1 cellular context compared by ENCODE assay signal in genomic region chr19:16514383-16515019, GRCh38.
TF ChIP-seq lines count a peak whose summit lies in the region.

No MANE protein-coding gene starts in this region.

TF ChIP-seq in Ishikawa, 13 proteins besides CTCF, POLR2A, EP300 and RAD21 (continued from another document):
- TF ChIP-seq REST (IDR thresholded peaks at IDR 0.05; ENCODE audit: low read depth) (no peak), YY1 (IDR thresholded peaks at IDR 0.05; ENCODE audit: low read depth) (no peak), TEAD4 (IDR thresholded peaks at IDR 0.05) (no peak), TAF1 (IDR thresholded peaks at IDR 0.05; ENCODE audit: low read depth) (no peak), TCF12 (IDR thresholded peaks at IDR 0.05; ENCODE audit: low read depth) (no peak)
